ENCODE assay signal across 12 cellular contexts in the genomic region with DNA sequence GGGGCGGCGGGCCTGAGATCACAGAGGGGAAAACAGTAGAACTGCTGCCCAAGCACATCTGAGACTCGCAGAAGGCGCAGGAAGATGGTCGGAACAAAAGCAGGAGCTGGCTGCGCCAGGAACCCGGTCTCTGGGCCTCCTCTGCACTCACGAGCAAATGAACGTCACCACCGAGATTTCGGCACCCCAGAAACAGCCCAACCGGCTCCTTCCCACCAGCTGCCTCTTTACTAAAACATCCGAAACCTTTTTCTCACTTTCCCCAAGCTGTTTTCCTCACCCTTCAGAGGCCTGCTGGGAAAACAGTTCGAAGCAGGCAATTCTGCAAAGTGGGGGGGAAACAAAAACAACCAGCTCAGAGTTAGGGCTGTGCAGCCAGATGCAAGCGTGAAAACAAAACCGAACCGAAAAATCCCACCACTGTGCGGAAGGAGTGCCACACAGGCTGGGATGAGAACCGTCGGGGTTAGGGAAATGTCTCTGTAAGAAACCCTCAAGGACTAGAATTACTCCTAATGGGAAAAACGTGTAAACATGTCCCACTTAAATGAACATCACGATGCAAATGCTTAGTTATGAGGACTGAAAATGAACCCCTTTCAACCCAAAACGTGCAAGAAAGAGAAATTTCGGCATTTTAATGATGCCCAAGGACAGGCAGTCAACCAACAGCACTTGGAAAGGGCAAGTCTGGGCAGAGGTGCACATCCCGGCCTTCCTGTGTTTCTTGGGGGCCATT. TPM values are rescaled to one million over a fixed set of nuclear protein-coding genes. Genes with fewer than 3 reads are reported as not detected.
A peak's percentile ranks its signal among the peaks of the same experiment; 100 is the strongest.
DNase-seq lines count a peak whose midpoint lies in the region; ATAC-seq, FAIRE-seq and TF ChIP-seq lines count a peak whose summit lies in the region.
"Had no signal": no experiment of that assay in that cellular context is flagged by ENCODE, and none has a peak within 500 bp of the region (broad histone marks: within the 10 kb centered on the region; RNA-seq: fewer than 3 reads in every experiment).

No MANE protein-coding gene starts in this region.

- H2AFZ ChIP-seq in hepatocyte: no peak overlapping the region

- H3K27me3 ChIP-seq in hepatocyte (no peaks in the 10 kb centered on the region), sigmoid colon (no peaks in the 10 kb centered on the region), Caco-2 (replicated peaks; ENCODE audit: control insufficient read depth, insufficient read depth, low read length) (no peaks in the 10 kb centered on the region)

- no peak overlapping the region for H3K4me3 Mint-ChIP-seq in chondrocyte (ENCODE audit: unreplicated experiment)
- no peak overlapping the region for H3K4me3 Mint-ChIP-seq in Caco-2 (ENCODE audit: unreplicated experiment)
- H3K4me3 Mint-ChIP-seq: T-helper 1 cell treated with Interleukin-12 subunit alpha and Interleukin-12 subunit beta and Interleukin-4 antibody, amounts not matched to agents 30 μg/mL and 1 μg/mL, for 36 hours had no signal

- H3K27ac ChIP-seq in hepatocyte (peak overlapping the region; percentile 57), sigmoid colon (peak overlapping the region; percentile 75 to 85 (median 78))

- no TSS peak for BruUV-seq in Caco-2 (replicated peaks; lab: Mats Ljungman, UMichigan)

- no peak overlapping the region for H3K27ac Mint-ChIP-seq in chondrocyte (ENCODE audit: unreplicated experiment)
- no peak overlapping the region for H3K27ac Mint-ChIP-seq in Caco-2 (ENCODE audit: unreplicated experiment)
- H3K27ac Mint-ChIP-seq: T-helper 1 cell treated with Interleukin-12 subunit alpha and Interleukin-12 subunit beta and Interleukin-4 antibody, amounts not matched to agents 30 μg/mL and 1 μg/mL, for 36 hours had no signal

- no peak for FAIRE-seq in GM12891 (lab: Jason Lieb, UNC)

- no peak overlapping the region for H3K4me2 ChIP-seq in hepatocyte

- H3K36me3 ChIP-seq in hepatocyte (replicated peaks; ENCODE audit: insufficient read depth, low read depth) (no peaks in the 10 kb centered on the region), sigmoid colon (peaks cover 20 to 35% (median 27%) of the 10 kb centered on the region in 4 donors), Caco-2 (ENCODE audit: control insufficient read depth, insufficient read depth, low read length) (peaks cover 12% of the 10 kb centered on the region)

- intact Hi-C loops in sigmoid colon (cut with DNase I): loop anchor here (2.0 kb wide), 1 partner anchor 16 kb away; the partner anchor contains the start of genes DHRSX and ZBED1
- intact Hi-C loops in Caco-2 (cut with micrococcal nuclease; ENCODE audit: unreplicated experiment): no loop called here

- no peak for TF ChIP-seq EP300 in sigmoid colon (IDR thresholded peaks at IDR 0.05)

- H3K27me3 Mint-ChIP-seq in chondrocyte (ENCODE audit: low read depth): no peaks in the 10 kb centered on the region
- H3K27me3 Mint-ChIP-seq in Caco-2 (ENCODE audit: insufficient read depth, unreplicated experiment): no peaks in the 10 kb centered on the region

- peak; percentile 60 for DNase-seq in EH (ENCODE audit: low read depth)
- DNase-seq in chondrocyte (ENCODE audit: low spot score): peak; percentile 64
- DNase-seq in hepatocyte (ENCODE audit: low spot score): no peak
- peak; percentile 73 for DNase-seq in sigmoid colon
- no peak for DNase-seq in RPMI8226
- no peak for DNase-seq in Caco-2
- no peak for DNase-seq in GM12891 (ENCODE audit: insufficient read length, low spot score)
- DNase-seq: activated effector memory CD4-positive, alpha-beta T cell treated with Interleukin-2 at 50 U/mL for 16 hours; NCI-H2029; stimulated activated CD4-positive, alpha-beta T cell treated with anti-CD3 and anti-CD28 coated beads, Interleukin-4, amount 100 ng/mL, for 24 hours had no signal

- H3K9me3 ChIP-seq in hepatocyte (ENCODE audit: low read depth) (no peaks in the 10 kb centered on the region), sigmoid colon (no peaks in the 10 kb centered on the region), Caco-2 (no peaks in the 10 kb centered on the region)

- H3K4me1 ChIP-seq in hepatocyte (ENCODE audit: insufficient read depth) (no peaks in the 10 kb centered on the region), sigmoid colon (peaks cover 0 to 18% (median 11%) of the 10 kb centered on the region in 4 donors), Caco-2 (peaks cover 11% of the 10 kb centered on the region; the same call in 1 of the 2 replicates)

- H3K4me1 Mint-ChIP-seq in chondrocyte (ENCODE audit: low read depth): peaks cover 35% of the 10 kb centered on the region
- H3K4me1 Mint-ChIP-seq in Caco-2 (ENCODE audit: low read depth, unreplicated experiment): peaks cover 7% of the 10 kb centered on the region

- POLR2A ChIA-PET in Caco-2 (lab: Charles Lee): no interaction called here

- 77% methylated on average over 25 of the region's 25 CpGs for WGBS in hepatocyte (ENCODE audit: low lambda C conversion rate, missing lambda C conversion rate)
- WGBS in sigmoid colon, 2 donors: 78 to 79% methylated on average over 25 of the region's 25 CpGs

- TF ChIP-seq POLR2A in sigmoid colon (IDR thresholded peaks at IDR 0.05) (no peak), GM12891 (IDR thresholded peaks at IDR 0.05; ENCODE audit: low read depth, low read length) (no peak)

- H3K36me3 Mint-ChIP-seq in chondrocyte (ENCODE audit: low read depth): peaks cover 24% of the 10 kb centered on the region
- H3K36me3 Mint-ChIP-seq in Caco-2 (ENCODE audit: insufficient read depth, unreplicated experiment): peaks cover 70% of the 10 kb centered on the region

- CTCF ChIA-PET in Caco-2 (lab: Charles Lee): no interaction called here

- ATAC-seq in SK-N-SH treated with all-trans-retinoic acid at 6 μM for 48 hours: no peak

- peaks cover 14% of the 10 kb centered on the region for H4K20me1 ChIP-seq in hepatocyte (ENCODE audit: insufficient read depth, poor library complexity, severe bottlenecking)

- H3K9me2 ChIP-seq in hepatocyte (replicated peaks; ENCODE audit: insufficient read depth): no peaks in the 10 kb centered on the region

- peaks cover 86% of the 10 kb centered on the region for H3K79me2 ChIP-seq in hepatocyte

- H3K9me3 Mint-ChIP-seq in chondrocyte (ENCODE audit: low read depth) (peaks cover 4% of the 10 kb centered on the region), Caco-2 (ENCODE audit: unreplicated experiment) (no peaks in the 10 kb centered on the region)

- H3K4me3 ChIP-seq in hepatocyte (no peak overlapping the region), sigmoid colon (peak overlapping the region in 3 of 4 donors; percentile 26 to 34 (median 33)), Caco-2 (ENCODE audit: low read depth, low read length) (no peak overlapping the region)

- no peak for TF ChIP-seq CTCF in chondrocyte (IDR thresholded peaks at IDR 0.05)
- no peak for TF ChIP-seq CTCF in hepatocyte (IDR thresholded peaks at IDR 0.05; ENCODE audit: poor library complexity)
- no peak for TF ChIP-seq CTCF in sigmoid colon (IDR thresholded peaks at IDR 0.05)
- no peak for TF ChIP-seq CTCF in Caco-2 (IDR thresholded peaks at IDR 0.05; ENCODE audit: insufficient read depth in 1 of 2, low read depth in 1 of 2, low read length in 1 of 2, severe bottlenecking in 1 of 2, unreplicated experiment in 1 of 2)

TF ChIP-seq in SK-N-SH treated with all-trans-retinoic acid at 6 μM for 48 hours, 23 proteins besides CTCF, POLR2A, EP300 and RAD21 (continues in another document):
- TF ChIP-seq CSDC2 (CRISPR knock-in tag; IDR thresholded peaks at IDR 0.05) (no peak), PATZ1 (CRISPR knock-in tag; IDR thresholded peaks at IDR 0.05; ENCODE audit: borderline replicate concordance) (no peak), TOX (CRISPR knock-in tag; IDR thresholded peaks at IDR 0.05; ENCODE audit: borderline replicate concordance) (no peak)

TF ChIP-seq in GM12891, 5 proteins besides CTCF, POLR2A, EP300 and RAD21:
- TF ChIP-seq POLR2AphosphoS5 (IDR thresholded peaks at IDR 0.05; ENCODE audit: low read depth, low read length) (no peak), SPI1 (IDR thresholded peaks at IDR 0.05; ENCODE audit: low read depth, low read length) (no peak), POU2F2 (IDR thresholded peaks at IDR 0.05; ENCODE audit: low read depth, low read length) (no peak), PAX5 (IDR thresholded peaks at IDR 0.05; ENCODE audit: insufficient read depth, low read length, severe bottlenecking) (no peak), TAF1 (IDR thresholded peaks at IDR 0.05; ENCODE audit: low read depth, low read length) (no peak)

RNA-seq across cellular contexts. Expression of gene DHRSX, which starts 15.9 kb away (rescaled TPM):
- total RNA-seq in chondrocyte (30.1 to 35.2 TPM (median 35.0 TPM) in 3 replicates), hepatocyte (37.2 and 42.7 TPM in 2 replicates), sigmoid colon (10 to 100 TPM; 12.5 to 25.2 (median 15.1) TPM), Caco-2 (2022) (54.2 and 64.1 TPM in 2 replicates)
- polyA plus RNA-seq in hepatocyte (59.3 and 71.7 TPM in 2 replicates), sigmoid colon (10 to 100 TPM; 12.5 to 16.8 (median 16.2) TPM)
- polyA plus RNA-seq in GM12891 (2012; ENCODE audit: low read depth, missing spikeins): 19.1 TPM

RNA-seq across cellular contexts. Expression of gene ZBED1, which starts 15.9 kb away (rescaled TPM):
- 39.8 to 45.0 TPM (median 40.1 TPM) in 3 replicates for total RNA-seq in chondrocyte
- total RNA-seq in hepatocyte: 41.4 and 43.1 TPM in 2 replicates
- 25.9 and 26.4 TPM in 2 replicates for polyA plus RNA-seq in hepatocyte
- total RNA-seq in sigmoid colon: 10 to 100 TPM; 25.8 to 35.6 (median 27.6) TPM
- 10 to 100 TPM; 24.6 to 30.6 (median 29.4) TPM for polyA plus RNA-seq in sigmoid colon
- 63.7 and 68.8 TPM in 2 replicates for total RNA-seq in Caco-2 (2022)
- 26.6 TPM for polyA plus RNA-seq in GM12891 (2012; ENCODE audit: low read depth, missing spikeins)

Comparison
In these comparisons a context has a peak if more than half of its experiments do, and no peak if none do; other contexts are left out.
1. DNase-seq: peak in EH (single experiment), chondrocyte (single experiment) and sigmoid colon (single experiment); none in hepatocyte (single experiment), RPMI8226 (single experiment), Caco-2 (0 of 2) and GM12891 (single experiment).
2. H3K4me3 ChIP-seq: peak in sigmoid colon (3 of 4); none in hepatocyte (single experiment) and Caco-2 (single experiment).